Comparison of ENCODE assay signal across 8 cellular contexts in the genomic region with DNA sequence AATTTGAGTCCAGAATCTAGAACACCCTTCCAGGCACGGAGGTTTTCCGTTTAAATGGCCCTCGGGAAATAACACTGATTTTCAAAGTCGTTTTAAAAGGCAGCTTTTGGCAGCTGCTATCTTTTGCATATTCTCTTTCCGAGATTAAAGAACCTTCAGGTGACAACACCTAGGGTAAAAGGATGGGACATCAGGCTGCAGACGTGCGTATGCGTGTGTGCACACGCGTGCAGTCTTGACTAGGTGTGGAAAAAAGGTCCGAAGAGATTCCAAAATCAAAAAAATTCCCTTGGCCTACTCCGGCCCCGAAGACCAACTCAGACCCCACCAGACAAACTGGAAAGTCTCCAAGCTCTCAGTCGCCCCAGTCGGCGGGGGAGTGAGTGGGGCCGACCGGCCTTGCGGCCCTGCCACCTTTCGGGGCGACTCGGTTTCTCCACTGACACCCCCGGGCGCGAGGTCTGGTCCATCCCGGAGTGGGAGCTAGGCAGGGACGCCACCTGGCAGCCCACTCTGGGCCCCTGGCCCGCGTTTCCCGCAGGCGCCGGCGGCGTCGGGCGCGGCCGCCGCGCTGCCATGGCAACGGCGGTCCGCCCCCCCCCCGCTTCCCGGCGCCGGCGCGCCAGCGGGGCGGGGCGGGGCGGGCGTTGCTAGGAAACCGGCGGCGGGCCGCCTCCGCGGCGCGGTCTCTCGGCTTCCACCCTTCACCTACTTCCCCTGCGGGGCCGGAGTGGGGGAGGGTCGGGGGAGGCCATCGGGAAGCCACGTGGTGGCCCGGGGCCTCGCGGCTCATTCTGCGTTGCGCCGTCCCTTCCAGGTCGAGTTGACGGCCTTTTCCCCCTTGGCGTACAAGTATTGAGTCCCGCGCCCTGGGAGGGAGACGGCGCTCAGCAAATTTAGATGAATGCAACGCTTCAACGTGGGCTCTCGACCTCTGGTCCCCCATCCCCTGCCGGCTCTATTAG.
DNase-seq lines count a peak whose midpoint lies in the region; ATAC-seq and TF ChIP-seq lines count a peak whose summit lies in the region.

No MANE protein-coding gene starts in this region.

- H3K27me3 Mint-ChIP-seq in activated naive CD4-positive, alpha-beta T cell treated with anti-CD3 and anti-CD28 coated beads for 36 hours (ENCODE audit: low read depth) = no peaks in the 10 kb centered on the region

- intact Hi-C loops in activated naive CD4-positive, alpha-beta T cell treated with anti-CD3 and anti-CD28 coated beads for 36 hours (cut with micrococcal nuclease) = loop anchor here (1.0 kb wide), 1 partner anchor 19 kb away; no protein-coding TSS in a partner anchor

- H3K27me3 ChIP-seq in KMS-11 (ENCODE audit: insufficient read depth, low read depth) = no peaks in the 10 kb centered on the region
- H3K27me3 ChIP-seq in SJSA1 (replicated peaks) = no peaks in the 10 kb centered on the region
- H3K27me3 ChIP-seq in suprapubic skin = no peaks in the 10 kb centered on the region

- H3K27ac ChIP-seq in KMS-11 (no peak overlapping the region), SJSA1 (peak overlapping the region; percentile 71), suprapubic skin (peak overlapping the region; percentile 85)

- ATAC-seq in GM21576 (IDR thresholded peaks at IDR 0.05; ENCODE audit: unreplicated experiment) (peak; percentile 90), omental fat pad (ENCODE audit: low FRiP score) (peak; percentile 84)

- peaks cover 4% of the 10 kb centered on the region for H3K9me3 Mint-ChIP-seq in activated naive CD4-positive, alpha-beta T cell treated with anti-CD3 and anti-CD28 coated beads for 36 hours

- DNase-seq in Caki2 (ENCODE audit: low read depth) = peak; percentile 63
- DNase-seq in SJSA1 (ENCODE audit: low read depth in 1 of 2, low spot score in 2 of 2) = peak; percentile 56 to 87
- peak; percentile 84 for DNase-seq in activated naive CD4-positive, alpha-beta T cell treated with anti-CD3 and anti-CD28 coated beads for 36 hours
- DNase-seq in glomerular visceral epithelial cell (ENCODE audit: extremely low spot score) = peak; percentile 71
- peak; percentile 64 for DNase-seq in omental fat pad (ENCODE audit: low spot score)
- DNase-seq in suprapubic skin (ENCODE audit: low spot score in 2 of 2) = peak; percentile 94 to 96

- peaks cover 33% of the 10 kb centered on the region for H3K4me1 Mint-ChIP-seq in activated naive CD4-positive, alpha-beta T cell treated with anti-CD3 and anti-CD28 coated beads for 36 hours (ENCODE audit: low read depth)

- WGBS in suprapubic skin = 8% methylated on average over 26 of the region's 85 CpGs

- in situ Hi-C loops in Caki2 (cut with HindIII; ENCODE audit: low pct_unique_long_range_greater_than_20kb, low sequenced_read_pairs) = no loop called here

- peak overlapping the region; percentile 74 for H3K27ac Mint-ChIP-seq in activated naive CD4-positive, alpha-beta T cell treated with anti-CD3 and anti-CD28 coated beads for 36 hours

- H4K20me1 ChIP-seq in KMS-11 (ENCODE audit: insufficient read depth) = no peaks in the 10 kb centered on the region

- H2AFZ ChIP-seq in KMS-11 (ENCODE audit: low read depth) = peak overlapping the region; percentile 82

- no peaks in the 10 kb centered on the region for H3K9me3 ChIP-seq in SJSA1 (replicated peaks)
- H3K9me3 ChIP-seq in suprapubic skin = no peaks in the 10 kb centered on the region

- CTCF ChIA-PET in activated naive CD4-positive, alpha-beta T cell treated with anti-CD3 and anti-CD28 coated beads for 36 hours (lab: Charles Lee) = interaction anchor here (0.5 kb wide), 2 partner anchors 83 to 374 kb away, joined by 3 to 4 read pairs; no protein-coding TSS in a partner anchor

- no peaks in the 10 kb centered on the region for H3K79me2 ChIP-seq in KMS-11 (ENCODE audit: insufficient read depth, low read depth)

- no peak overlapping the region for H3K9ac ChIP-seq in KMS-11

- no peak for TF ChIP-seq POLR2A in suprapubic skin (IDR thresholded peaks at IDR 0.05)

- no peak for TF ChIP-seq EP300 in suprapubic skin (IDR thresholded peaks at IDR 0.05)

- peak overlapping the region; percentile 78 for H3K4me3 Mint-ChIP-seq in activated naive CD4-positive, alpha-beta T cell treated with anti-CD3 and anti-CD28 coated beads for 36 hours

- H3K4me1 ChIP-seq in KMS-11 (ENCODE audit: low read depth, poor library complexity, severe bottlenecking) (peaks cover 5% of the 10 kb centered on the region), SJSA1 (replicated peaks) (peaks cover 12% of the 10 kb centered on the region), suprapubic skin (peaks cover 23% of the 10 kb centered on the region)

- H3K36me3 ChIP-seq in KMS-11 (ENCODE audit: insufficient read depth) (no peaks in the 10 kb centered on the region), SJSA1 (no peaks in the 10 kb centered on the region), suprapubic skin (no peaks in the 10 kb centered on the region)

- TF ChIP-seq CTCF in KMS-11 (conservative IDR thresholded peaks at IDR 0.05; ENCODE audit: low read depth, low read length) = no peak
- TF ChIP-seq CTCF in omental fat pad (IDR thresholded peaks at IDR 0.05) = no peak
- TF ChIP-seq CTCF in suprapubic skin (IDR thresholded peaks at IDR 0.05) = no peak

- H3K4me3 ChIP-seq in KMS-11 (IDR thresholded peaks at IDR 0.05; ENCODE audit: insufficient read depth, low read depth, low read length) (no peak overlapping the region), SJSA1 (peak overlapping the region; percentile 46), suprapubic skin (peak overlapping the region; percentile 71)

- H3K4me2 ChIP-seq in KMS-11 = 0 out of 2 replicates have a peak overlapping the region, but pooled peaks have one; percentile 29

- no peaks in the 10 kb centered on the region for H3K36me3 Mint-ChIP-seq in activated naive CD4-positive, alpha-beta T cell treated with anti-CD3 and anti-CD28 coated beads for 36 hours (ENCODE audit: low read depth)
